Comparison of ENCODE assay signal across 11 cellular contexts in genomic region chr7:30795161-30795943, GRCh38. TPM values are rescaled to one million over a fixed set of nuclear protein-coding genes. Genes with fewer than 3 reads are reported as not detected.
DNase-seq lines count a peak whose midpoint lies in the region; ATAC-seq and TF ChIP-seq lines count a peak whose summit lies in the region.
"Had no signal": no experiment of that assay in that cellular context is flagged by ENCODE, and none has a peak within 500 bp of the region (broad histone marks: within the 10 kb centered on the region; RNA-seq: fewer than 3 reads in every experiment).

No MANE protein-coding gene starts in this region.

- no peaks in the 10 kb centered on the region for H3K36me3 Mint-ChIP-seq in activated CD4-positive, alpha-beta memory T cell treated with anti-CD3 and anti-CD28 coated beads, Interleukin-2, amount 10 ng/mL, durations not matched to agents 7 days and 5 days (ENCODE audit: low read depth)

- no peaks in the 10 kb centered on the region for H3K9me3 ChIP-seq in smooth muscle cell (replicated peaks; ENCODE audit: low read depth)

- CTCF ChIA-PET in activated CD4-positive, alpha-beta memory T cell treated with anti-CD3 and anti-CD28 coated beads, Interleukin-2, amount 10 ng/mL, durations not matched to agents 7 days and 5 days (lab: Charles Lee), result no interaction called here

- peaks cover 6% of the 10 kb centered on the region for H3K4me1 ChIP-seq in smooth muscle cell (ENCODE audit: low read depth)

- no peaks in the 10 kb centered on the region for H3K27me3 Mint-ChIP-seq in activated CD4-positive, alpha-beta memory T cell treated with anti-CD3 and anti-CD28 coated beads, Interleukin-2, amount 10 ng/mL, durations not matched to agents 7 days and 5 days
- H3K27me3 Mint-ChIP-seq: activated CD8-positive, alpha-beta T cell treated with anti-CD3 and anti-CD28 coated beads for 36 hours had no signal

- H3K4me3 Mint-ChIP-seq in activated CD4-positive, alpha-beta memory T cell treated with anti-CD3 and anti-CD28 coated beads, Interleukin-2, amount 10 ng/mL, durations not matched to agents 7 days and 5 days, result no peak overlapping the region
- H3K4me3 Mint-ChIP-seq: activated CD8-positive, alpha-beta T cell treated with anti-CD3 and anti-CD28 coated beads for 36 hours had no signal

- 61% methylated on average over 2 of the region's 2 CpGs for WGBS in smooth muscle cell (ENCODE audit: low lambda C conversion rate)

- H3K27ac Mint-ChIP-seq in activated CD4-positive, alpha-beta memory T cell treated with anti-CD3 and anti-CD28 coated beads, Interleukin-2, amount 10 ng/mL, durations not matched to agents 7 days and 5 days, result no peak overlapping the region
- H3K27ac Mint-ChIP-seq: activated CD8-positive, alpha-beta T cell treated with anti-CD3 and anti-CD28 coated beads for 36 hours had no signal

- peak; percentile 12 for DNase-seq in fibroblast of gingiva (ENCODE audit: low read depth)
- DNase-seq in smooth muscle cell (lab: John Stamatoyannopoulos, UW; ENCODE audit: unreplicated experiment), result no peak
- DNase-seq in NCI-H1092 (lab: John Stamatoyannopoulos, UW), result no peak
- DNase-seq in cerebellum (ENCODE audit: low spot score), result no peak
- DNase-seq in activated CD4-positive, alpha-beta memory T cell treated with anti-CD3 and anti-CD28 coated beads, Interleukin-2, amount 10 ng/mL, durations not matched to agents 7 days and 5 days, result no peak
- DNase-seq: activated CD8-positive, alpha-beta T cell treated with anti-CD3 and anti-CD28 coated beads for 36 hours; amygdala had no signal

- H3K4me1 Mint-ChIP-seq in activated CD4-positive, alpha-beta memory T cell treated with anti-CD3 and anti-CD28 coated beads, Interleukin-2, amount 10 ng/mL, durations not matched to agents 7 days and 5 days, result peaks cover 20% of the 10 kb centered on the region

- H3K4me3 ChIP-seq in GM12875 (ENCODE audit: low read depth, low read length) (no peak overlapping the region), smooth muscle cell (no peak overlapping the region)

- H3K79me2 ChIP-seq in smooth muscle cell (ENCODE audit: low read depth), result no peaks in the 10 kb centered on the region

- ATAC-seq in HG02678 (IDR thresholded peaks at IDR 0.05; ENCODE audit: unreplicated experiment) (peak; percentile 31), HG03025 (IDR thresholded peaks at IDR 0.05; ENCODE audit: low FRiP score, unreplicated experiment) (no peak)
- ATAC-seq: activated CD8-positive, alpha-beta T cell treated with anti-CD3 and anti-CD28 coated beads for 36 hours had no signal

- no peak overlapping the region for H2AFZ ChIP-seq in smooth muscle cell (ENCODE audit: low read depth)

- no peaks in the 10 kb centered on the region for H3K36me3 ChIP-seq in smooth muscle cell (ENCODE audit: low read depth)

- H3K27me3 ChIP-seq in smooth muscle cell (ENCODE audit: low read depth), result no peaks in the 10 kb centered on the region

- peak overlapping the region; percentile 73 for H3K27ac ChIP-seq in smooth muscle cell (ENCODE audit: low read depth)

- POLR2A ChIA-PET in activated CD4-positive, alpha-beta memory T cell treated with anti-CD3 and anti-CD28 coated beads, Interleukin-2, amount 10 ng/mL, durations not matched to agents 7 days and 5 days (lab: Charles Lee), result no interaction called here

- TF ChIP-seq CTCF in GM12875 (IDR thresholded peaks at IDR 0.05; ENCODE audit: borderline replicate concordance, insufficient read depth, low read depth, low read length), result 0 out of 2 replicates have a peak, but pooled peaks have one; percentile 4
- TF ChIP-seq CTCF in smooth muscle cell (IDR thresholded peaks at IDR 0.05; ENCODE audit: borderline replicate concordance, insufficient read depth, poor library complexity, severe bottlenecking), result no peak

- no peak overlapping the region for H3K9ac ChIP-seq in smooth muscle cell (ENCODE audit: low read depth)

- peak overlapping the region; percentile 11 for H3K4me2 ChIP-seq in smooth muscle cell

- H3F3A ChIP-seq in smooth muscle cell (ENCODE audit: low read depth), result peaks cover 10% of the 10 kb centered on the region

- no peaks in the 10 kb centered on the region for H4K20me1 ChIP-seq in smooth muscle cell (ENCODE audit: low read depth)

- H3K9me3 Mint-ChIP-seq in activated CD4-positive, alpha-beta memory T cell treated with anti-CD3 and anti-CD28 coated beads, Interleukin-2, amount 10 ng/mL, durations not matched to agents 7 days and 5 days, result no peaks in the 10 kb centered on the region
- H3K9me3 Mint-ChIP-seq: activated CD8-positive, alpha-beta T cell treated with anti-CD3 and anti-CD28 coated beads for 36 hours had no signal

RNA-seq across cellular contexts. Expression of gene MINDY4, which starts 24.1 kb away (rescaled TPM):
- total RNA-seq in smooth muscle cell (5.3 and 7.3 TPM in 2 replicates), cerebellum (9.8 TPM)
- polyA plus RNA-seq in smooth muscle cell, result 4.9 and 6.0 TPM in 2 replicates
- total RNA-seq in activated CD4-positive, alpha-beta memory T cell treated with anti-CD3 and anti-CD28 coated beads, Interleukin-2, amount 10 ng/mL, durations not matched to agents 7 days and 5 days, result 1 to 10 TPM; 1.5 TPM

RNA-seq across cellular contexts. Expression of gene INMT, which starts 43.4 kb away (rescaled TPM):
- total RNA-seq in smooth muscle cell, result 1.2 and 4.0 TPM in 2 replicates
- polyA plus RNA-seq in smooth muscle cell, result 2.3 and 2.4 TPM in 2 replicates
- 0.73 TPM for total RNA-seq in cerebellum
- total RNA-seq in activated CD4-positive, alpha-beta memory T cell treated with anti-CD3 and anti-CD28 coated beads, Interleukin-2, amount 10 ng/mL, durations not matched to agents 7 days and 5 days, result 1 to 10 TPM in 1 of 2 experiments, under 1 TPM in 1; 0.40 to 1.0 TPM
- total RNA-seq: activated CD8-positive, alpha-beta T cell treated with anti-CD3 and anti-CD28 coated beads for 36 hours; SK-MEL-5 had no signal
